ENCODE assay signal across 1 cellular context in the genomic region with DNA sequence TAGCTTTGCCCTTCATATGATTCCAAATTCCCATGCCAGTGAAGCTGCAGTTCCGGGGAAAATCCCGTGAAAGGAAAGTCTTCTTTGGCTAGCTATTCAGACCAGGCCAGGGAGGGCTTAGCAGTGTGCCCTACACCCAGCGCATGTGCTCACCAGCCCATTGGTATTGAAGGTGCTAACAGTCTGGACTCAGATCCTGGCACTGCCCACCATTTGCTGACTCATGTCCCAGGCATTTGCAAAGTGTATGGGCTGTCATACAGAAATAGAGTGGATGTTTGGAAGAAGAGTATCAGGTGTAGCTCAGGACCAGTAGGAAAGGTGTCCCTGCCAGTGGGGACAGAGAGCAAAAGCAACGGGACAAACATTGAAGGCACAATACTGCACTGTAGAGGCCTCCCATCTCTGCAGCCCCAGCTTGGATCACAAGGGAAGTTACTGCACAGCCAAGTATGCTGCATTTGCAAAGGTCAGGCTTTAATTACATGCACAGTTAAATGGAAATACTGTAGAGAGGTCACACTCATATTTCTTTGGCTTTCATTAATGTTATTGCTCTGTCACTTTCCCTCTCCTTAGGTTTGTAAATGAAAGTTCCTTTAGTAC.
TF ChIP-seq lines count a peak whose summit lies in the region.

No MANE protein-coding gene starts in this region.

TF ChIP-seq in HepG2, 621 proteins besides CTCF, POLR2A, EP300 and RAD21 (continued from another document):
- TF ChIP-seq, protein P1, sequence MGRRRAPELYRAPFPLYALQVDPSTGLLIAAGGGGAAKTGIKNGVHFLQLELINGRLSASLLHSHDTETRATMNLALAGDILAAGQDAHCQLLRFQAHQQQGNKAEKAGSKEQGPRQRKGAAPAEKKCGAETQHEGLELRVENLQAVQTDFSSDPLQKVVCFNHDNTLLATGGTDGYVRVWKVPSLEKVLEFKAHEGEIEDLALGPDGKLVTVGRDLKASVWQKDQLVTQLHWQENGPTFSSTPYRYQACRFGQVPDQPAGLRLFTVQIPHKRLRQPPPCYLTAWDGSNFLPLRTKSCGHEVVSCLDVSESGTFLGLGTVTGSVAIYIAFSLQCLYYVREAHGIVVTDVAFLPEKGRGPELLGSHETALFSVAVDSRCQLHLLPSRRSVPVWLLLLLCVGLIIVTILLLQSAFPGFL (CRISPR knock-in tag; IDR thresholded peaks at IDR 0.05), result no peak
